ENCODE assay signal across 8 cellular contexts in the genomic region with DNA sequence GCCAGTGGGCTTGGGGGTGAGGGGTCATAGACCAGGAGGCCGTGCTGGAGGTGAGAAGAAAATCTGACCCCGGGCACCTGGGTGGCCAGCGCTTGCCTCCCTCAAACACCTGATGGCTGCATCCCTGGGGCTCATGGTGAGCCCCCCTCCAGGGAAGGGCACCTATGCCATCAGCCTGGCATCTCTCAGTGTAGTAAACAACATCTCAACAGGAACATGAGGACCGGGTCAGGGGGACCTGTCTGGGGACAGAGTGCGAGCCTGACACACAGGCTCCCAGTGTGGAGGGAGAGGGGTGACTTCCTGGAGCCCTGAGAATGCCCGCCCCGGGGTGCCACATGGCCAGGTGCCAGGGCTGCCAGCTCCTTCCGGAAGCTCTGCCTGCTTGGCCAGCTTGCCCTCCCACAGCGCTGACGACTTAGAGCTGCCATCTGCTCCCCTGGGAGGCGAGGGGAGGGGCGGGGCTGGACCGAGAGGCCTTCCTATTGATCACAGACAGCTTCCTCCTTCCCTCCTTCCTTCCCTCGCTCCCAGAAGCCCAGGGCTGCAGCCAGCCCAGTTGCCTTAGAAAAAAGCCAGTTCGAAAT. TPM values are rescaled to one million over a fixed set of nuclear protein-coding genes. Genes with fewer than 3 reads are reported as not detected.
A peak's percentile ranks its signal among the peaks of the same experiment; 100 is the strongest.
DNase-seq lines count a peak whose midpoint lies in the region; ATAC-seq, FAIRE-seq and TF ChIP-seq lines count a peak whose summit lies in the region.

No MANE protein-coding gene starts in this region.

- no peak overlapping the region for H3K4me3 ChIP-seq in astrocyte (ENCODE audit: insufficient read depth, low read depth, low read length)

- H2AFZ ChIP-seq in astrocyte (ENCODE audit: low read depth, low read length) = no peak overlapping the region

- ATAC-seq in HG02798 (IDR thresholded peaks at IDR 0.05; ENCODE audit: poor library complexity, unreplicated experiment) = no peak
- ATAC-seq in GM21737 (IDR thresholded peaks at IDR 0.05; ENCODE audit: unreplicated experiment) = no peak
- no peak for ATAC-seq in HG03469 (IDR thresholded peaks at IDR 0.05; ENCODE audit: unreplicated experiment)
- no peak for ATAC-seq in HG03520 (IDR thresholded peaks at IDR 0.05; ENCODE audit: unreplicated experiment)

- H3K9ac ChIP-seq in astrocyte (ENCODE audit: low read length) = peak overlapping the region; percentile 76

- DNase-seq in DMS79 treated with DMSO at 0.1 percent for 48 hours (lab: John Stamatoyannopoulos, UW) (peak; percentile 33), NCI-H2107 (lab: John Stamatoyannopoulos, UW) (peak; percentile 89), astrocyte (ENCODE audit: low read depth) (no peak), occipital lobe (lab: John Stamatoyannopoulos, UW) (peak; percentile 42)

- peaks cover 12% of the 10 kb centered on the region for H3K36me3 Mint-ChIP-seq in astrocyte (ENCODE audit: low read depth, unreplicated experiment)

- H3K79me2 ChIP-seq in astrocyte (ENCODE audit: insufficient read depth, low read length) = peaks cover 66% of the 10 kb centered on the region

- H3K27me3 Mint-ChIP-seq in astrocyte (ENCODE audit: low read depth, unreplicated experiment) = no peaks in the 10 kb centered on the region

- H3K9me3 Mint-ChIP-seq in astrocyte (ENCODE audit: unreplicated experiment) = no peaks in the 10 kb centered on the region

- H3K27me3 ChIP-seq in astrocyte (ENCODE audit: insufficient read depth, low read length) = no peaks in the 10 kb centered on the region

- H3K4me2 ChIP-seq in astrocyte (ENCODE audit: low read length) = peak overlapping the region; percentile 62

- H3K4me1 ChIP-seq in astrocyte (ENCODE audit: insufficient read depth, low read length) = peaks cover 47% of the 10 kb centered on the region

- H3K36me3 ChIP-seq in astrocyte (ENCODE audit: insufficient read depth, low read length) = peaks cover 9% of the 10 kb centered on the region

- no peak overlapping the region for H3K4me3 Mint-ChIP-seq in astrocyte (ENCODE audit: unreplicated experiment)

- peaks cover 81% of the 10 kb centered on the region for H4K20me1 ChIP-seq in astrocyte (ENCODE audit: insufficient read depth, low read length)

- no peak for FAIRE-seq in astrocyte (lab: Jason Lieb, UNC)

- no peak for TF ChIP-seq CTCF in astrocyte (IDR thresholded peaks at IDR 0.05; ENCODE audit: insufficient read depth, low read depth, low read length)

- no peak overlapping the region for H3K27ac Mint-ChIP-seq in astrocyte (ENCODE audit: unreplicated experiment)

- peaks cover 11% of the 10 kb centered on the region for H3K4me1 Mint-ChIP-seq in astrocyte (ENCODE audit: low read depth, unreplicated experiment)

- peak overlapping the region; percentile 87 for H3K27ac ChIP-seq in astrocyte (ENCODE audit: low read depth, low read length)

- H3K9me3 ChIP-seq in astrocyte (ENCODE audit: insufficient read depth, low read depth, low read length) = no peaks in the 10 kb centered on the region

RNA-seq across cellular contexts. Expression of a gene that starts 12.3 kb away (rescaled TPM):
- total RNA-seq in astrocyte (15.0 and 19.7 TPM in 2 replicates), occipital lobe (49.8 TPM)

RNA-seq across cellular contexts. Expression of a gene that starts 23.7 kb away (rescaled TPM):
- total RNA-seq in astrocyte = 68.3 and 73.1 TPM in 2 replicates
- total RNA-seq in occipital lobe = 23.7 TPM

RNA-seq across cellular contexts. Expression of a gene that starts 23.9 kb away (rescaled TPM):
- total RNA-seq in astrocyte = 10.5 and 11.0 TPM in 2 replicates
- total RNA-seq in occipital lobe = 3.1 TPM

RNA-seq across cellular contexts. Expression of a gene that starts 31.5 kb away (rescaled TPM):
- total RNA-seq in astrocyte (9.3 and 10.8 TPM in 2 replicates), occipital lobe (4.2 TPM)

RNA-seq across cellular contexts. Expression of a gene that starts 39.5 kb away (rescaled TPM):
- total RNA-seq in astrocyte (2.9 and 3.6 TPM in 2 replicates), occipital lobe (21.5 TPM)
